In the genomic region with DNA sequence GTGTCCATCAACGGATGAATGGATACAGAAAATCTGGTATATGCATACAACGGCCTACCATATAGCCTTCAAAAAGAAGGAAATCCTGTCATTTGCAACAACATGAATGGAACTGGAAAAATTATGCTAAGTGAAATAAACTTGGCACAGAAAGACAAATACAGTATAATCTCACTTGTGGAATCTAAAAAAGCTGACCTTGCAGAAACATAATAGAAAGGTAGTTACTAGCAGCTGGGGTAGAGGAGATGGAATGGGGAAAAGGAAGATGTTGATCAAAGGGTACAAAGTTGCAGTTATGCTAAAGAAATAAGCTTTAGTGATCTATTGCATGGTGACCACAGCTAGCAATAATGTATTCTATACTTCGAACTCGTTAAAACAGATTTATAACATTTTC, we compare ENCODE assay signal across 3 cellular contexts.
TF ChIP-seq lines count a peak whose summit lies in the region.

No MANE protein-coding gene starts in this region.

TF ChIP-seq in A549, 52 proteins besides CTCF, POLR2A, EP300 and RAD21:
- no peak for TF ChIP-seq CBX2 (IDR thresholded peaks at IDR 0.05; ENCODE audit: borderline replicate concordance, low read depth)
- TF ChIP-seq MAFK (IDR thresholded peaks at IDR 0.05; ENCODE audit: partially characterized antibody): peak; percentile 96

TF ChIP-seq in IMR-90, 13 proteins besides CTCF, POLR2A, EP300 and RAD21:
- TF ChIP-seq SMC3 (IDR thresholded peaks at IDR 0.05; ENCODE audit: low read depth, low read length) (no peak), MAZ (IDR thresholded peaks at IDR 0.05; ENCODE audit: borderline replicate concordance, low read depth, low read length) (no peak), MAFK (IDR thresholded peaks at IDR 0.05; ENCODE audit: low read depth, low read length) (peak; percentile 94), FOS (IDR thresholded peaks at IDR 0.05; ENCODE audit: low read depth, low read length) (no peak)

TF ChIP-seq in H1, 55 proteins besides CTCF, POLR2A, EP300 and RAD21:
- no peak for TF ChIP-seq KDM4A (IDR thresholded peaks at IDR 0.05; ENCODE audit: low read depth, low read length, severe bottlenecking)
- TF ChIP-seq MAFK (IDR thresholded peaks at IDR 0.05; ENCODE audit: low read depth, low read length): peak; percentile 81
TF ChIP-seq in H1: peak in this region for 1.
